Comparison of ENCODE assay signal across 11 cellular contexts in the genomic region with DNA sequence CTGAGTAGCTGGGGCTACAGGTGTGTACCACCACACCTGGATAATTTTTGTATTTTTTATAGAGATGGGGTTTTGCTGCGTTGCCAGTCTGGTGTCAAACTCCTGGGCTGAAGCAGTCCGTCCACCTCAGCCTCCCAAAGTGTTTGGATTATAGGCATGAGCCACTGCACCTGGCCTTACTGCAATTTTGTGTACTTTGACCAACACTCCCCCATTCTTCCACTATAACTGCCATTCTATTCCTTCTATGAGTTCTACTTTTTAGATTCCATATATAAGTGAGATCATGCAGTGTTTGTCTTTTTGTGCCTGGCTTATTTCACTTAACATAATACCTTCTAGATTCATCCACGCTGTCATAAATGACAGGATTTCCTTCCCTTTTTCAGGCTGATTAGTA.
"Had no signal": no experiment of that assay in that cellular context is flagged by ENCODE, and none has a peak within 500 bp of the region (broad histone marks: within the 10 kb centered on the region; RNA-seq: fewer than 3 reads in every experiment).

No MANE protein-coding gene starts in this region.

- H3K4me3 ChIP-seq: GM23248, GM23338, HAP-1 had no signal

- H3K4me1 ChIP-seq: HAP-1 had no signal

- H3K9me3 ChIP-seq: HAP-1 had no signal

- H3K27ac ChIP-seq: GM23248 had no signal

- ATAC-seq: GM23338, HCT116 had no signal

- FAIRE-seq: H1, H54 had no signal

- DNase-seq: GM23248, GOT3, H7, H9, HCEC 1CT, HFFc6 had no signal

- H3K36me3 ChIP-seq: HAP-1 had no signal
